16 cellular contexts compared by ENCODE assay signal in genomic region chr3:12316721-12317351, GRCh38. TPM values are rescaled to one million over a fixed set of nuclear protein-coding genes. Genes with fewer than 3 reads are reported as not detected.
DNase-seq lines count a peak whose midpoint lies in the region; ATAC-seq and TF ChIP-seq lines count a peak whose summit lies in the region.
"Had no signal": no experiment of that assay in that cellular context is flagged by ENCODE, and none has a peak within 500 bp of the region (broad histone marks: within the 10 kb centered on the region; RNA-seq: fewer than 3 reads in every experiment).

No MANE protein-coding gene starts in this region.

- H3K4me3 Mint-ChIP-seq in WTC11 = no peak overlapping the region
- H3K4me3 Mint-ChIP-seq: activated T-cell treated with anti-CD3 and anti-CD28 coated beads, Interleukin-2, amount 50 U/mL, for 24 hours; stimulated activated effector memory CD8-positive, alpha-beta T cell treated with anti-CD3 and anti-CD28 coated beads, Interleukin-12 subunit alpha, Interleukin-12 subunit beta, amount 100 ng/mL, for 72 hours had no signal

- H3K27ac ChIP-seq in liver (ENCODE audit: low read depth in 1 of 2, low read length in 2 of 2) (no peak overlapping the region), prostate gland (no peak overlapping the region)
- H3K27ac ChIP-seq: parathyroid adenoma had no signal

- H3K9ac ChIP-seq in liver (ENCODE audit: low read depth in 1 of 2, low read length in 2 of 2) = peak overlapping the region in 1 of 2 donors; percentile 68
- H3K9ac ChIP-seq: parathyroid adenoma had no signal

- POLR2A ChIA-PET in WTC11 (lab: Charles Lee) = no interaction called here

- TF ChIP-seq POLR2A in prostate gland (IDR thresholded peaks at IDR 0.05) = no peak

- H3K36me3 ChIP-seq in liver (ENCODE audit: control insufficient read depth in 4 of 4, insufficient read depth in 3 of 4, low read depth in 1 of 4, low read length in 3 of 4) = no peaks in the 10 kb centered on the region
- no peaks in the 10 kb centered on the region for H3K36me3 ChIP-seq in prostate gland

- H3K9me3 ChIP-seq in liver (ENCODE audit: control insufficient read depth in 4 of 4, low read length in 3 of 4) = no peaks in the 10 kb centered on the region
- no peaks in the 10 kb centered on the region for H3K9me3 ChIP-seq in prostate gland

- H3K4me3 ChIP-seq in liver (ENCODE audit: low read depth in 1 of 3, low read length in 3 of 3) (peak overlapping the region in 2 of 3 donors; percentile 24 to 32), prostate gland (no peak overlapping the region)

- peaks cover 0 to 19% (median 7%) of the 10 kb centered on the region in 4 donors for H3K4me1 ChIP-seq in liver (ENCODE audit: control insufficient read depth in 4 of 4, insufficient read depth in 4 of 4, low read length in 3 of 4)
- no peaks in the 10 kb centered on the region for H3K4me1 ChIP-seq in prostate gland (replicated peaks)
- H3K4me1 ChIP-seq: parathyroid adenoma had no signal

- WGBS in liver = 25% methylated on average over 4 of the region's 4 CpGs
- 56% methylated on average over 4 of the region's 4 CpGs for WGBS in prostate gland

- H3K27me3 ChIP-seq in liver (ENCODE audit: control insufficient read depth in 4 of 4, insufficient read depth in 4 of 4, low read length in 3 of 4) (no peaks in the 10 kb centered on the region), prostate gland (replicated peaks; ENCODE audit: insufficient read depth) (no peaks in the 10 kb centered on the region)

- CTCF ChIA-PET in WTC11 (lab: Charles Lee) = no interaction called here

- DNase-seq in LoVo (ENCODE audit: low spot score) (peak; percentile 43), prostate gland (ENCODE audit: low spot score) (no peak), WTC11 (ENCODE audit: low spot score) (no peak), activated gamma-delta T cell treated with Interleukin-2 at 50 U/mL for 16 hours (no peak)
- DNase-seq: activated CD4-positive, CD25-positive, alpha-beta regulatory T cell treated with anti-CD3 and anti-CD28 coated beads, Interleukin-2, amount 50 U/mL, for 72 hours; activated T-cell treated with anti-CD3 and anti-CD28 coated beads, Interleukin-2, amount 50 U/mL, for 24 hours; anterior cingulate cortex; dermis blood vessel endothelial cell; DMS153; NCI-H2029 treated with DMSO at 0.1 percent for 48 hours had no signal

- intact Hi-C loops in prostate gland (cut with DNase I) = no loop called here

- no peaks in the 10 kb centered on the region for H3K9me3 Mint-ChIP-seq in WTC11
- H3K9me3 Mint-ChIP-seq: activated T-cell treated with anti-CD3 and anti-CD28 coated beads, Interleukin-2, amount 50 U/mL, for 24 hours; stimulated activated effector memory CD8-positive, alpha-beta T cell treated with anti-CD3 and anti-CD28 coated beads, Interleukin-12 subunit alpha, Interleukin-12 subunit beta, amount 100 ng/mL, for 72 hours had no signal

- H3K36me3 Mint-ChIP-seq in WTC11 = no peaks in the 10 kb centered on the region
- H3K36me3 Mint-ChIP-seq: stimulated activated effector memory CD8-positive, alpha-beta T cell treated with anti-CD3 and anti-CD28 coated beads, Interleukin-12 subunit alpha, Interleukin-12 subunit beta, amount 100 ng/mL, for 72 hours had no signal

- no peak for TF ChIP-seq CTCF in liver (IDR thresholded peaks at IDR 0.05; ENCODE audit: low read depth, low read length, missing input control)
- no peak for TF ChIP-seq CTCF in prostate gland (IDR thresholded peaks at IDR 0.05)
- TF ChIP-seq CTCF in WTC11 (IDR thresholded peaks at IDR 0.05) = no peak

- TF ChIP-seq RAD21 in liver (IDR thresholded peaks at IDR 0.05) = no peak

- H3K4me1 Mint-ChIP-seq in WTC11 = no peaks in the 10 kb centered on the region
- H3K4me1 Mint-ChIP-seq: stimulated activated effector memory CD8-positive, alpha-beta T cell treated with anti-CD3 and anti-CD28 coated beads, Interleukin-12 subunit alpha, Interleukin-12 subunit beta, amount 100 ng/mL, for 72 hours had no signal

- peaks cover 5% of the 10 kb centered on the region for H3K27me3 Mint-ChIP-seq in WTC11 (ENCODE audit: low read depth)

- peak; percentile 65 for ATAC-seq in GM18867 (IDR thresholded peaks at IDR 0.05; ENCODE audit: unreplicated experiment)
- peak; percentile 77 for ATAC-seq in GM21619 (IDR thresholded peaks at IDR 0.05; ENCODE audit: unreplicated experiment)
- ATAC-seq in HG03521 (IDR thresholded peaks at IDR 0.05; ENCODE audit: unreplicated experiment) = no peak
- ATAC-seq in WTC11 = no peak
- ATAC-seq: stimulated activated effector memory CD8-positive, alpha-beta T cell treated with anti-CD3 and anti-CD28 coated beads, Interleukin-12 subunit alpha, Interleukin-12 subunit beta, amount 100 ng/mL, for 72 hours had no signal

- no peak overlapping the region for H3K27ac Mint-ChIP-seq in WTC11
- H3K27ac Mint-ChIP-seq: activated T-cell treated with anti-CD3 and anti-CD28 coated beads, Interleukin-2, amount 50 U/mL, for 24 hours; stimulated activated effector memory CD8-positive, alpha-beta T cell treated with anti-CD3 and anti-CD28 coated beads, Interleukin-12 subunit alpha, Interleukin-12 subunit beta, amount 100 ng/mL, for 72 hours had no signal

TF ChIP-seq in liver, 16 proteins besides CTCF, POLR2A, EP300 and RAD21:
- TF ChIP-seq ZBTB33 (IDR thresholded peaks at IDR 0.05) = no peak
- TF ChIP-seq HNF4A (conservative IDR thresholded peaks at IDR 0.05) = peak in 1 of 2 donors; percentile 16

TF ChIP-seq in WTC11, 78 proteins besides CTCF, POLR2A, EP300 and RAD21 (continues in another document):
- TF ChIP-seq, protein P1, sequence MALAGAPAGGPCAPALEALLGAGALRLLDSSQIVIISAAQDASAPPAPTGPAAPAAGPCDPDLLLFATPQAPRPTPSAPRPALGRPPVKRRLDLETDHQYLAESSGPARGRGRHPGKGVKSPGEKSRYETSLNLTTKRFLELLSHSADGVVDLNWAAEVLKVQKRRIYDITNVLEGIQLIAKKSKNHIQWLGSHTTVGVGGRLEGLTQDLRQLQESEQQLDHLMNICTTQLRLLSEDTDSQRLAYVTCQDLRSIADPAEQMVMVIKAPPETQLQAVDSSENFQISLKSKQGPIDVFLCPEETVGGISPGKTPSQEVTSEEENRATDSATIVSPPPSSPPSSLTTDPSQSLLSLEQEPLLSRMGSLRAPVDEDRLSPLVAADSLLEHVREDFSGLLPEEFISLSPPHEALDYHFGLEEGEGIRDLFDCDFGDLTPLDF (CRISPR knock-in tag; IDR thresholded peaks at IDR 0.05) = no peak
- TF ChIP-seq SP1 (CRISPR knock-in tag; conservative IDR thresholded peaks at IDR 0.05) = no peak
- no peak for TF ChIP-seq ATF1 (CRISPR knock-in tag; IDR thresholded peaks at IDR 0.05)
- no peak for TF ChIP-seq MAX (CRISPR knock-in tag; IDR thresholded peaks at IDR 0.05)
- TF ChIP-seq IRF1 (CRISPR knock-in tag; IDR thresholded peaks at IDR 0.05) = no peak
- no peak for TF ChIP-seq CBFB (CRISPR knock-in tag; IDR thresholded peaks at IDR 0.05; ENCODE audit: low read depth)
- no peak for TF ChIP-seq GRHL2 (CRISPR knock-in tag; IDR thresholded peaks at IDR 0.05; ENCODE audit: insufficient replicate concordance, severe bottlenecking)
- no peak for TF ChIP-seq SMAD3 (CRISPR knock-in tag; IDR thresholded peaks at IDR 0.05; ENCODE audit: borderline replicate concordance)
- TF ChIP-seq, protein P2, sequence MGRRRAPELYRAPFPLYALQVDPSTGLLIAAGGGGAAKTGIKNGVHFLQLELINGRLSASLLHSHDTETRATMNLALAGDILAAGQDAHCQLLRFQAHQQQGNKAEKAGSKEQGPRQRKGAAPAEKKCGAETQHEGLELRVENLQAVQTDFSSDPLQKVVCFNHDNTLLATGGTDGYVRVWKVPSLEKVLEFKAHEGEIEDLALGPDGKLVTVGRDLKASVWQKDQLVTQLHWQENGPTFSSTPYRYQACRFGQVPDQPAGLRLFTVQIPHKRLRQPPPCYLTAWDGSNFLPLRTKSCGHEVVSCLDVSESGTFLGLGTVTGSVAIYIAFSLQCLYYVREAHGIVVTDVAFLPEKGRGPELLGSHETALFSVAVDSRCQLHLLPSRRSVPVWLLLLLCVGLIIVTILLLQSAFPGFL (CRISPR knock-in tag; IDR thresholded peaks at IDR 0.05; ENCODE audit: borderline replicate concordance) = no peak
- TF ChIP-seq, protein P3, sequence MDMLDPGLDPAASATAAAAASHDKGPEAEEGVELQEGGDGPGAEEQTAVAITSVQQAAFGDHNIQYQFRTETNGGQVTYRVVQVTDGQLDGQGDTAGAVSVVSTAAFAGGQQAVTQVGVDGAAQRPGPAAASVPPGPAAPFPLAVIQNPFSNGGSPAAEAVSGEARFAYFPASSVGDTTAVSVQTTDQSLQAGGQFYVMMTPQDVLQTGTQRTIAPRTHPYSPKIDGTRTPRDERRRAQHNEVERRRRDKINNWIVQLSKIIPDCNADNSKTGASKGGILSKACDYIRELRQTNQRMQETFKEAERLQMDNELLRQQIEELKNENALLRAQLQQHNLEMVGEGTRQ (CRISPR knock-in tag; IDR thresholded peaks at IDR 0.05) = no peak
- no peak for TF ChIP-seq JAZF1 (CRISPR knock-in tag; IDR thresholded peaks at IDR 0.05)
- no peak for TF ChIP-seq ETV6 (CRISPR knock-in tag; IDR thresholded peaks at IDR 0.05)

RNA-seq across cellular contexts. Expression of gene PPARG, which starts 28.0 kb away (rescaled TPM):
- total RNA-seq in liver = 10 to 100 TPM in 1 of 2 donors, 1 to 10 TPM in 1; 7.6 to 15.7 TPM
- polyA plus RNA-seq in liver = 1 to 10 TPM; 5.2 to 6.4 TPM
- total RNA-seq in prostate gland = 10 to 100 TPM in 1 of 2 donors, 1 to 10 TPM in 1; 7.0 to 12.9 TPM
- total RNA-seq in WTC11 (2021) = 0.30 to 0.79 TPM (median 0.66 TPM) in 3 replicates

Comparison
In these comparisons a context has a peak if more than half of its experiments do, and no peak if none do; other contexts are left out.
1. ATAC-seq: peak in GM18867 (single experiment) and GM21619 (single experiment); none in HG03521 (single experiment) and WTC11 (single experiment).
2. H3K4me3 ChIP-seq: peak in liver (2 of 3); none in prostate gland (0 of 2).